ENCODE assay signal across 8 cellular contexts in genomic region chr18:35950628-35950982, GRCh38.
DNase-seq lines count a peak whose midpoint lies in the region; ATAC-seq and TF ChIP-seq lines count a peak whose summit lies in the region.

No MANE protein-coding gene starts in this region.

- peaks cover 11% of the 10 kb centered on the region for H3K4me1 ChIP-seq in iPS-18a (ENCODE audit: control insufficient read depth, low read depth, low read length)

- no peaks in the 10 kb centered on the region for H3K9me3 Mint-ChIP-seq in T-helper 1 cell treated with Interleukin-12 subunit alpha and Interleukin-12 subunit beta and Interleukin-4 antibody, amounts not matched to agents 30 μg/mL and 1 μg/mL, for 36 hours
- H3K9me3 Mint-ChIP-seq in activated B cell treated with CpG ODN at 0.5 μM for 24 hours = no peaks in the 10 kb centered on the region
- no peaks in the 10 kb centered on the region for H3K9me3 Mint-ChIP-seq in stimulated activated memory B cell treated with anti-CD40 and anti-IgM and Interleukin-4, amounts not matched to agents 10 μg/mL and 1 μg/mL and 100 μg/mL, for 72 hours

- H3K4me3 Mint-ChIP-seq in T-helper 1 cell treated with Interleukin-12 subunit alpha and Interleukin-12 subunit beta and Interleukin-4 antibody, amounts not matched to agents 30 μg/mL and 1 μg/mL, for 36 hours = peak overlapping the region; percentile 80
- peak overlapping the region; percentile 82 for H3K4me3 Mint-ChIP-seq in activated B cell treated with CpG ODN at 0.5 μM for 24 hours
- peak overlapping the region; percentile 81 for H3K4me3 Mint-ChIP-seq in stimulated activated memory B cell treated with anti-CD40 and anti-IgM and Interleukin-4, amounts not matched to agents 10 μg/mL and 1 μg/mL and 100 μg/mL, for 72 hours

- ATAC-seq in activated B cell treated with CpG ODN at 0.5 μM for 24 hours (ENCODE audit: low read depth) (no peak), HG03159 (IDR thresholded peaks at IDR 0.05; ENCODE audit: unreplicated experiment) (no peak), HG03045 (IDR thresholded peaks at IDR 0.05; ENCODE audit: unreplicated experiment) (no peak)
- ATAC-seq in stimulated activated memory B cell treated with anti-CD40 and anti-IgM and Interleukin-4, amounts not matched to agents 10 μg/mL and 1 μg/mL and 100 μg/mL, for 72 hours = no peak

- peaks cover 11% of the 10 kb centered on the region for H3K27me3 ChIP-seq in iPS-18a (ENCODE audit: control insufficient read depth, insufficient read depth, low read length)

- H3K9me3 ChIP-seq in iPS-18a (ENCODE audit: control insufficient read depth, low read depth, low read length) = no peaks in the 10 kb centered on the region

- H3K36me3 Mint-ChIP-seq in T-helper 1 cell treated with Interleukin-12 subunit alpha and Interleukin-12 subunit beta and Interleukin-4 antibody, amounts not matched to agents 30 μg/mL and 1 μg/mL, for 36 hours (ENCODE audit: low read depth) = no peaks in the 10 kb centered on the region
- H3K36me3 Mint-ChIP-seq in activated B cell treated with CpG ODN at 0.5 μM for 24 hours (ENCODE audit: low read depth) = no peaks in the 10 kb centered on the region
- H3K36me3 Mint-ChIP-seq in stimulated activated memory B cell treated with anti-CD40 and anti-IgM and Interleukin-4, amounts not matched to agents 10 μg/mL and 1 μg/mL and 100 μg/mL, for 72 hours = no peaks in the 10 kb centered on the region

- H3K27ac ChIP-seq in iPS-18a (ENCODE audit: low read length) = no peak overlapping the region

- H3K36me3 ChIP-seq in iPS-18a (ENCODE audit: control insufficient read depth, low read depth, low read length) = no peaks in the 10 kb centered on the region

- intact Hi-C loops in activated B cell treated with CpG ODN at 0.5 μM for 24 hours (cut with micrococcal nuclease) = loop anchor here (1.0 to 2.0 kb wide), 7 partner anchors 22 to 720 kb away; partner anchors contain the start of gene RMP24

- POLR2A ChIA-PET in activated B cell treated with CpG ODN at 0.5 μM for 24 hours (lab: Charles Lee) (no interaction called here), HEK293T (lab: Yijun Ruan, JAX) (interaction anchor here (0.5 to 1.8 kb wide), 5 partner anchors 9 to 569 kb away, joined by 3 to 10 read pairs (median 3); partner anchors contain the start of gene RMP24)

- no peak for DNase-seq in T-helper 1 cell
- DNase-seq in activated B cell treated with CpG ODN at 0.5 μM for 24 hours = no peak
- DNase-seq in HEK293T (ENCODE audit: extremely low spot score) = no peak

- H3K27me3 Mint-ChIP-seq in T-helper 1 cell treated with Interleukin-12 subunit alpha and Interleukin-12 subunit beta and Interleukin-4 antibody, amounts not matched to agents 30 μg/mL and 1 μg/mL, for 36 hours (ENCODE audit: low read depth) = peaks cover 10% of the 10 kb centered on the region
- H3K27me3 Mint-ChIP-seq in activated B cell treated with CpG ODN at 0.5 μM for 24 hours = peaks cover 27% of the 10 kb centered on the region
- H3K27me3 Mint-ChIP-seq in stimulated activated memory B cell treated with anti-CD40 and anti-IgM and Interleukin-4, amounts not matched to agents 10 μg/mL and 1 μg/mL and 100 μg/mL, for 72 hours = peaks cover 53% of the 10 kb centered on the region

- CTCF ChIA-PET in activated B cell treated with CpG ODN at 0.5 μM for 24 hours (lab: Charles Lee) (interaction anchor here (0.9 to 4.0 kb wide), 8 partner anchors 12 to 544 kb away, joined by 3 to 45 read pairs (median 4); no protein-coding TSS in a partner anchor), HEK293T (lab: Yijun Ruan, JAX) (interaction anchor here (0.5 to 2.6 kb wide), 21 partner anchors 9 to 564 kb away, joined by 3 to 21 read pairs (median 3); partner anchors contain the start of gene RMP24)

- H3K27ac Mint-ChIP-seq in T-helper 1 cell treated with Interleukin-12 subunit alpha and Interleukin-12 subunit beta and Interleukin-4 antibody, amounts not matched to agents 30 μg/mL and 1 μg/mL, for 36 hours = no peak overlapping the region
- H3K27ac Mint-ChIP-seq in activated B cell treated with CpG ODN at 0.5 μM for 24 hours = no peak overlapping the region
- H3K27ac Mint-ChIP-seq in stimulated activated memory B cell treated with anti-CD40 and anti-IgM and Interleukin-4, amounts not matched to agents 10 μg/mL and 1 μg/mL and 100 μg/mL, for 72 hours = peak overlapping the region; percentile 48

- H3K4me3 ChIP-seq in iPS-18a (ENCODE audit: low read length) = peak overlapping the region; percentile 86

- H3K4me1 Mint-ChIP-seq in T-helper 1 cell treated with Interleukin-12 subunit alpha and Interleukin-12 subunit beta and Interleukin-4 antibody, amounts not matched to agents 30 μg/mL and 1 μg/mL, for 36 hours (ENCODE audit: low read depth) = peaks cover 3% of the 10 kb centered on the region
- peaks cover 8% of the 10 kb centered on the region for H3K4me1 Mint-ChIP-seq in activated B cell treated with CpG ODN at 0.5 μM for 24 hours
- H3K4me1 Mint-ChIP-seq in stimulated activated memory B cell treated with anti-CD40 and anti-IgM and Interleukin-4, amounts not matched to agents 10 μg/mL and 1 μg/mL and 100 μg/mL, for 72 hours = peaks cover 9% of the 10 kb centered on the region

- TF ChIP-seq CTCF in activated B cell treated with CpG ODN at 0.5 μM for 24 hours (IDR thresholded peaks at IDR 0.05) = peak; percentile 40

- H3K9ac ChIP-seq in iPS-18a (ENCODE audit: low read length) = peak overlapping the region; percentile 75

TF ChIP-seq in HEK293T, 16 proteins besides CTCF, POLR2A, EP300 and RAD21:
- TF ChIP-seq CTBP1 (IDR thresholded peaks at IDR 0.05; ENCODE audit: borderline replicate concordance) = no peak
- TF ChIP-seq SUZ12 (IDR thresholded peaks at IDR 0.05) = no peak
- no peak for TF ChIP-seq L3MBTL2 (conservative IDR thresholded peaks at IDR 0.05)
- no peak for TF ChIP-seq BHLHE40 (IDR thresholded peaks at IDR 0.05; ENCODE audit: borderline replicate concordance)
- TF ChIP-seq SP1 (IDR thresholded peaks at IDR 0.05) = no peak
- no peak for TF ChIP-seq HDGF (IDR thresholded peaks at IDR 0.05; ENCODE audit: borderline replicate concordance)
- no peak for TF ChIP-seq TARDBP (IDR thresholded peaks at IDR 0.05)
- TF ChIP-seq LEF1 (IDR thresholded peaks at IDR 0.05; ENCODE audit: borderline replicate concordance) = no peak
- TF ChIP-seq ELF4 (IDR thresholded peaks at IDR 0.05) = no peak
- no peak for TF ChIP-seq PKNOX1 (IDR thresholded peaks at IDR 0.05)
- TF ChIP-seq FOXA1 (IDR thresholded peaks at IDR 0.05) = no peak
- TF ChIP-seq FOXM1 (IDR thresholded peaks at IDR 0.05; ENCODE audit: borderline replicate concordance) = no peak
- no peak for TF ChIP-seq ZNF384 (IDR thresholded peaks at IDR 0.05)
